ENCODE assay signal across 1 cellular context in genomic region chr2:167140767-167141166, GRCh38.
TF ChIP-seq lines count a peak whose summit lies in the region.

No MANE protein-coding gene starts in this region.

TF ChIP-seq in IMR-90, 13 proteins besides CTCF, POLR2A, EP300 and RAD21 (continued from another document):
- TF ChIP-seq USF2 (IDR thresholded peaks at IDR 0.05; ENCODE audit: low read depth, low read length): peak; percentile 81
- TF ChIP-seq CEBPB (IDR thresholded peaks at IDR 0.05; ENCODE audit: low read depth, low read length): peak; percentile 64
- no peak for TF ChIP-seq CHD1 (IDR thresholded peaks at IDR 0.05; ENCODE audit: low read depth, low read length)
- peak; percentile 60; the same call in 1 of the 2 replicates for TF ChIP-seq MXI1 (IDR thresholded peaks at IDR 0.05; ENCODE audit: borderline replicate concordance, low read depth, low read length)
- TF ChIP-seq MAFK (IDR thresholded peaks at IDR 0.05; ENCODE audit: low read depth, low read length): peak; percentile 64; the same call in 1 of the 2 replicates
- no peak for TF ChIP-seq RFX5 (IDR thresholded peaks at IDR 0.05; ENCODE audit: low read depth, low read length)
